Comparison of ENCODE assay signal across 12 cellular contexts in the genomic region with DNA sequence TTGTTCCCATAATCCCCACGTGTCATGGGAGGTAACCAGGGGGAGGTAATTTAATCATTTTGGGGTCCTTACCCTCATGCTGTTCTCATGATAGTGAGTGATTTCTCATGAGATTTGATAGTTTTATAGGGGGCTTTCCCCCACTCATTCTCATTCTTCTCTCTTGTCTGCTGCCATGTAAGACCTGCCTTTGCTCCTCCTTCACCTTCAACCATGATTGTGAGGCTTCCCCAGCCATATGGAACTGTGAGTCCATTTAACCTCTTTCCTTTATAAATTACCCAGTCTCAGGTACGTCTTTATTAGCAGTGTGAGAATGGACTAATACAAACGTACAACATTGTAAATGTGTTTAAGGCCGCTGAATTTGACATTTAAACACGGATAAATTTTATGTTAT. TPM values are rescaled to one million over a fixed set of nuclear protein-coding genes. Genes with fewer than 3 reads are reported as not detected.
"Had no signal": no experiment of that assay in that cellular context is flagged by ENCODE, and none has a peak within 500 bp of the region (broad histone marks: within the 10 kb centered on the region; RNA-seq: fewer than 3 reads in every experiment).

No MANE protein-coding gene starts in this region.

- H3K4me1 ChIP-seq: HAP-1 had no signal

- DNase-seq: GM23248, GOT3, H7, H9, HCEC 1CT, HFFc6 had no signal

- H3K27ac Mint-ChIP-seq: GM23338, H9, HFFc6 had no signal

- H3K4me1 Mint-ChIP-seq: GM23338 had no signal

- ATAC-seq: GM23338, HCT116 had no signal

- H3K9me3 Mint-ChIP-seq: HFFc6 had no signal

- FAIRE-seq: H1, H54 had no signal

- H3K4me3 ChIP-seq: GM23248, GM23338, HAP-1 had no signal

- H3K9me3 ChIP-seq: HAP-1 had no signal

- H3K4me3 Mint-ChIP-seq: GM23338, H9, HFFc6 had no signal

- H3K36me3 ChIP-seq: HAP-1 had no signal

- H3K9ac ChIP-seq: GM23248 had no signal

- H2AFZ ChIP-seq: GM23248 had no signal

- H3K27ac ChIP-seq: GM23248 had no signal

- H3K4me2 ChIP-seq: GM23338 had no signal

RNA-seq across cellular contexts. Expression of a gene that starts 35.5 kb away (rescaled TPM):
- total RNA-seq: GM23248, GM23338, H1, H4, H7, H9, HFFc6 had no signal
- polyA plus RNA-seq: GM23248, GM23338, H1 had no signal
